In the genomic region with DNA sequence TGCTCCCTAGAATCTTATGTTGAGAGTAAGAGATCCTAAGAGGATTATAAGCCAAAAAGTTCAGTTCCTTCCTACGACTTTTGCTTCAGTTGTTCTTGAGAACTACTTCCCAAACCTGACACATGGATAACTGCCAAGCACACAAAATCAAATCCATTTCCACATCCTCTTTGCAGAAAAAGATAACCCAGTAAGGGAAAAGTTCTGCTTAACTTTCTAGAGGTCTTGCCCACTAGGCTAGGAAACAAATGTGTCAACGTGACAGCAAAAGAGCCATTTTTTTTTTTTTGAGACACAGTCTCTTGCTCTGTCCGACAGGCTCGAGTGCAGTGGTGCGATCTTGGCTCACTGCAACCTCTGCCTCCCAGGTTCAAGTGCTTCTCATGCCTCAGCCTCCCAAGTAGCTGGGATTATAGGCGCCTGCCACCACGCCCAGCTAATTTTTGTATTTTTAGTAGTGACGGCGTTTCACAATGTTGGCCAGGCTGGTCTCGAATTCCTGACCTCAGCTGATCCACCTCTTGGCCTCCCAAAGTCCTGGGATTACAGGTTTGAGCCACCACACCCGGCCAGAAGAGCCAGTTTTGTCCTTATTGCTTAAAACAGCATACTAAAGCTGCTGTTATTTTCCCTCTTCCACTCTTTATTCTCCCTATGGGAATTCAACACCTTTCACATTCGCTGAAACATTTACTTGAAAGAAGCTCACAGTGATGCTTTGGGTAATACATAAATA, we compare ENCODE assay signal across 11 cellular contexts. TPM values are rescaled to one million over a fixed set of nuclear protein-coding genes. Genes with fewer than 3 reads are reported as not detected.
DNase-seq lines count a peak whose midpoint lies in the region; ATAC-seq and TF ChIP-seq lines count a peak whose summit lies in the region.
"Had no signal": no experiment of that assay in that cellular context is flagged by ENCODE, and none has a peak within 500 bp of the region (broad histone marks: within the 10 kb centered on the region; RNA-seq: fewer than 3 reads in every experiment).

No MANE protein-coding gene starts in this region.

- peaks cover 43 to 72% of the 10 kb centered on the region in 2 donors for H3K4me1 ChIP-seq in thoracic aorta (ENCODE audit: control insufficient read depth in 1 of 2, low read depth in 2 of 2)

- H3K27me3 ChIP-seq in thoracic aorta (replicated peaks; ENCODE audit: insufficient read depth) = no peaks in the 10 kb centered on the region

- no peak for ATAC-seq in activated CD4-positive, alpha-beta T cell treated with anti-CD3 and anti-CD28 coated beads for 36 hours
- ATAC-seq in left lobe of liver = peak; percentile 68
- ATAC-seq in thoracic aorta (ENCODE audit: insufficient number of reproducible peaks, low FRiP score, low read depth) = peak; percentile 46
- ATAC-seq: A549 had no signal

- H3K9me3 ChIP-seq in thoracic aorta = no peaks in the 10 kb centered on the region
- H3K9me3 ChIP-seq: A549 had no signal

- H3K4me3 Mint-ChIP-seq in activated CD4-positive, alpha-beta T cell treated with anti-CD3 and anti-CD28 coated beads, Interleukin-2, amount 10 ng/mL, durations not matched to agents 7 days and 5 days = no peak overlapping the region
- no peak overlapping the region for H3K4me3 Mint-ChIP-seq in activated CD4-positive, alpha-beta T cell treated with anti-CD3 and anti-CD28 coated beads for 36 hours
- no peak overlapping the region for H3K4me3 Mint-ChIP-seq in activated CD4-positive, alpha-beta memory T cell treated with anti-CD3 and anti-CD28 coated beads for 36 hours

- peaks cover 6% of the 10 kb centered on the region for H3K36me3 ChIP-seq in thoracic aorta

- TF ChIP-seq CTCF in choroid plexus epithelial cell (conservative IDR thresholded peaks at IDR 0.05; ENCODE audit: low read depth, low read length) (no peak), thoracic aorta (IDR thresholded peaks at IDR 0.05) (no peak)

- peaks cover 52% of the 10 kb centered on the region for H3K4me1 Mint-ChIP-seq in activated CD4-positive, alpha-beta T cell treated with anti-CD3 and anti-CD28 coated beads, Interleukin-2, amount 10 ng/mL, durations not matched to agents 7 days and 5 days
- H3K4me1 Mint-ChIP-seq in activated CD4-positive, alpha-beta T cell treated with anti-CD3 and anti-CD28 coated beads for 36 hours = peaks cover 83% of the 10 kb centered on the region
- peaks cover 79% of the 10 kb centered on the region for H3K4me1 Mint-ChIP-seq in activated CD4-positive, alpha-beta memory T cell treated with anti-CD3 and anti-CD28 coated beads for 36 hours (ENCODE audit: low read depth)

- DNase-seq in activated CD4-positive, alpha-beta T cell treated with anti-CD3 and anti-CD28 coated beads, Interleukin-2, amount 10 ng/mL, durations not matched to agents 7 days and 5 days = no peak
- no peak for DNase-seq in activated CD4-positive, alpha-beta T cell treated with anti-CD3 and anti-CD28 coated beads for 36 hours
- DNase-seq in choroid plexus epithelial cell (ENCODE audit: low read depth) (peak; percentile 39), left lobe of liver (ENCODE audit: low spot score) (no peak), thoracic aorta (ENCODE audit: low spot score) (no peak), DMS153 (lab: John Stamatoyannopoulos, UW) (no peak), G401 (ENCODE audit: low spot score) (no peak)
- no peak for DNase-seq in activated CD4-positive, alpha-beta memory T cell treated with anti-CD3 and anti-CD28 coated beads for 36 hours
- DNase-seq: NCI-H1092 had no signal

- peaks cover 31% of the 10 kb centered on the region for H3K36me3 Mint-ChIP-seq in activated CD4-positive, alpha-beta T cell treated with anti-CD3 and anti-CD28 coated beads, Interleukin-2, amount 10 ng/mL, durations not matched to agents 7 days and 5 days (ENCODE audit: low read depth)
- H3K36me3 Mint-ChIP-seq in activated CD4-positive, alpha-beta T cell treated with anti-CD3 and anti-CD28 coated beads for 36 hours (ENCODE audit: low read depth) = peaks cover 42% of the 10 kb centered on the region
- peaks cover 23% of the 10 kb centered on the region for H3K36me3 Mint-ChIP-seq in activated CD4-positive, alpha-beta memory T cell treated with anti-CD3 and anti-CD28 coated beads for 36 hours

- intact Hi-C loops in activated CD4-positive, alpha-beta T cell treated with anti-CD3 and anti-CD28 coated beads for 36 hours (cut with DNase I, micrococcal nuclease) = no loop called here
- intact Hi-C loops in activated CD4-positive, alpha-beta memory T cell treated with anti-CD3 and anti-CD28 coated beads for 36 hours (cut with micrococcal nuclease) = no loop called here

- POLR2A ChIA-PET in activated CD4-positive, alpha-beta T cell treated with anti-CD3 and anti-CD28 coated beads, Interleukin-2, amount 10 ng/mL, durations not matched to agents 7 days and 5 days (lab: Charles Lee) = no interaction called here
- POLR2A ChIA-PET in activated CD4-positive, alpha-beta T cell treated with anti-CD3 and anti-CD28 coated beads for 36 hours (lab: Charles Lee) = interaction anchor here (0.9 kb wide), 1 partner anchor 50 kb away, joined by 14 read pairs; no protein-coding TSS in a partner anchor
- POLR2A ChIA-PET in activated CD4-positive, alpha-beta memory T cell treated with anti-CD3 and anti-CD28 coated beads for 36 hours (lab: Charles Lee) = interaction anchor here (0.5 to 1.5 kb wide), 2 partner anchors 12 to 116 kb away, joined by 3 to 4 read pairs; no protein-coding TSS in a partner anchor

- H3K27me3 Mint-ChIP-seq in activated CD4-positive, alpha-beta T cell treated with anti-CD3 and anti-CD28 coated beads, Interleukin-2, amount 10 ng/mL, durations not matched to agents 7 days and 5 days = no peaks in the 10 kb centered on the region
- no peaks in the 10 kb centered on the region for H3K27me3 Mint-ChIP-seq in activated CD4-positive, alpha-beta T cell treated with anti-CD3 and anti-CD28 coated beads for 36 hours
- H3K27me3 Mint-ChIP-seq in activated CD4-positive, alpha-beta memory T cell treated with anti-CD3 and anti-CD28 coated beads for 36 hours = no peaks in the 10 kb centered on the region

- H3K27ac Mint-ChIP-seq in activated CD4-positive, alpha-beta T cell treated with anti-CD3 and anti-CD28 coated beads, Interleukin-2, amount 10 ng/mL, durations not matched to agents 7 days and 5 days = peak overlapping the region; percentile 57
- H3K27ac Mint-ChIP-seq in activated CD4-positive, alpha-beta T cell treated with anti-CD3 and anti-CD28 coated beads for 36 hours = no peak overlapping the region
- H3K27ac Mint-ChIP-seq in activated CD4-positive, alpha-beta memory T cell treated with anti-CD3 and anti-CD28 coated beads for 36 hours = no peak overlapping the region

- H3K27ac ChIP-seq in thoracic aorta = peak overlapping the region; percentile 13 to 48
- H3K27ac ChIP-seq: A549, parathyroid adenoma had no signal

- H3K4me3 ChIP-seq in choroid plexus epithelial cell (ENCODE audit: low read depth, low read length) = no peak overlapping the region
- peak overlapping the region; percentile 42 for H3K4me3 ChIP-seq in thoracic aorta
- H3K4me3 ChIP-seq: A549 had no signal

- in situ Hi-C loops in G401 (cut with HindIII; ENCODE audit: low sequenced_read_pairs) = no loop called here

- CTCF ChIA-PET in activated CD4-positive, alpha-beta T cell treated with anti-CD3 and anti-CD28 coated beads, Interleukin-2, amount 10 ng/mL, durations not matched to agents 7 days and 5 days (lab: Charles Lee) = interaction anchor here (0.7 to 1.7 kb wide), 5 partner anchors 8 to 81 kb away, joined by 3 to 7 read pairs (median 4); a partner anchor contains a TSS
- CTCF ChIA-PET in activated CD4-positive, alpha-beta T cell treated with anti-CD3 and anti-CD28 coated beads for 36 hours (lab: Charles Lee) = interaction anchor here (1.1 to 2.2 kb wide), 5 partner anchors 8 to 36 kb away, joined by 3 to 7 read pairs (median 5); no protein-coding TSS in a partner anchor
- CTCF ChIA-PET in activated CD4-positive, alpha-beta memory T cell treated with anti-CD3 and anti-CD28 coated beads for 36 hours (lab: Charles Lee) = interaction anchor here (0.7 to 1.6 kb wide), 7 partner anchors 8 to 155 kb away, joined by 3 to 5 read pairs (median 3); no protein-coding TSS in a partner anchor

- no peaks in the 10 kb centered on the region for H3K9me3 Mint-ChIP-seq in activated CD4-positive, alpha-beta T cell treated with anti-CD3 and anti-CD28 coated beads, Interleukin-2, amount 10 ng/mL, durations not matched to agents 7 days and 5 days
- H3K9me3 Mint-ChIP-seq in activated CD4-positive, alpha-beta T cell treated with anti-CD3 and anti-CD28 coated beads for 36 hours (ENCODE audit: low read depth) = no peaks in the 10 kb centered on the region
- H3K9me3 Mint-ChIP-seq in activated CD4-positive, alpha-beta memory T cell treated with anti-CD3 and anti-CD28 coated beads for 36 hours = no peaks in the 10 kb centered on the region

RNA-seq across cellular contexts. Expression of a gene that starts 24.2 kb away (rescaled TPM):
- total RNA-seq in activated CD4-positive, alpha-beta T cell treated with anti-CD3 and anti-CD28 coated beads, Interleukin-2, amount 10 ng/mL, durations not matched to agents 7 days and 5 days = 100 to 1,000 TPM; 164 to 199 TPM
- total RNA-seq in activated CD4-positive, alpha-beta T cell treated with anti-CD3 and anti-CD28 coated beads for 36 hours = 100 to 1,000 TPM; 169 to 203 TPM
- total RNA-seq in left lobe of liver = 82.6 TPM
- 100 to 1,000 TPM; 222 to 262 TPM for total RNA-seq in thoracic aorta
- 230 and 259 TPM in 2 replicates for total RNA-seq in G401 (2014; rRNA removed; shearing (Covaris generic))
- 100 to 1,000 TPM; 165 to 170 TPM for total RNA-seq in activated CD4-positive, alpha-beta memory T cell treated with anti-CD3 and anti-CD28 coated beads for 36 hours

RNA-seq across cellular contexts. Expression of a gene that starts 54.3 kb away (rescaled TPM):
- total RNA-seq in activated CD4-positive, alpha-beta T cell treated with anti-CD3 and anti-CD28 coated beads, Interleukin-2, amount 10 ng/mL, durations not matched to agents 7 days and 5 days = under 1 TPM; 0.37 to 0.52 TPM
- 1 to 10 TPM; 1.7 to 2.1 TPM for total RNA-seq in activated CD4-positive, alpha-beta T cell treated with anti-CD3 and anti-CD28 coated beads for 36 hours
- total RNA-seq in left lobe of liver (6.5 TPM), thoracic aorta (10 to 100 TPM in 1 of 2 donors, 1 to 10 TPM in 1; 5.6 to 11.4 TPM)
- not detected in 2 replicates for total RNA-seq in G401 (2014; rRNA removed; shearing (Covaris generic))
- total RNA-seq in activated CD4-positive, alpha-beta memory T cell treated with anti-CD3 and anti-CD28 coated beads for 36 hours = under 1 TPM; 0.69 to 0.77 TPM
